Comparison of ENCODE assay signal across 8 cellular contexts in genomic region chr1:167554028-167554779, GRCh38. TPM values are rescaled to one million over a fixed set of nuclear protein-coding genes. Genes with fewer than 3 reads are reported as not detected.
DNase-seq lines count a peak whose midpoint lies in the region; ATAC-seq and TF ChIP-seq lines count a peak whose summit lies in the region.

No MANE protein-coding gene starts in this region.

- no peak for TF ChIP-seq POLR2A in thyroid gland (IDR thresholded peaks at IDR 0.05)

- peak overlapping the region; percentile 93 for H2AFZ ChIP-seq in ACC112 (ENCODE audit: low read length, unreplicated experiment)

- TF ChIP-seq CTCF in left lung (IDR thresholded peaks at IDR 0.05) (no peak), thyroid gland (IDR thresholded peaks at IDR 0.05) (no peak)

- DNase-seq in left lung (no peak), thyroid gland (peak in 1 of 2 donors; percentile 19), DMS79 treated with DMSO at 0.1 percent for 48 hours (lab: John Stamatoyannopoulos, UW) (no peak)

- no peak overlapping the region for H3K27ac Mint-ChIP-seq in activated T-helper 17 cell treated with anti-CD3 and anti-CD28 coated beads, Interleukin-2, amount 50 U/mL, for 72 hours

- 17 to 18% methylated on average over 15 of the region's 15 CpGs for WGBS in thyroid gland, 2 donors

- no peaks in the 10 kb centered on the region for H3K79me2 ChIP-seq in ACC112 (ENCODE audit: control insufficient read depth, insufficient read depth, low read length, unreplicated experiment)

- H3K4me3 ChIP-seq in ACC112 (ENCODE audit: low read depth, low read length) (peak overlapping the region; percentile 82), left lung (peak overlapping the region; percentile 81 to 82), thyroid gland (replicated peaks in 1 of 3) (peak overlapping the region in 2 of 3 donors; percentile 71 to 93)

- peaks cover 7% of the 10 kb centered on the region for H3K4me1 Mint-ChIP-seq in activated T-helper 17 cell treated with anti-CD3 and anti-CD28 coated beads, Interleukin-2, amount 50 U/mL, for 72 hours

- no peak overlapping the region for H3K27ac ChIP-seq in ACC112 (ENCODE audit: low read depth, low read length)
- peak overlapping the region; percentile 88 to 89 for H3K27ac ChIP-seq in left lung
- H3K27ac ChIP-seq in thyroid gland = peak overlapping the region; percentile 91 to 99 (median 96)

- ATAC-seq in GM19025 (IDR thresholded peaks at IDR 0.05; ENCODE audit: low read depth, unreplicated experiment) (peak; percentile 17), HG03354 (IDR thresholded peaks at IDR 0.05; ENCODE audit: poor library complexity, severe bottlenecking, unreplicated experiment) (peak; percentile 22), left lung (no peak), HG03521 (IDR thresholded peaks at IDR 0.05; ENCODE audit: unreplicated experiment) (no peak)
- ATAC-seq in activated T-helper 17 cell treated with anti-CD3 and anti-CD28 coated beads, Interleukin-2, amount 50 U/mL, for 72 hours (replicated peaks) = peak; percentile 17

- peak overlapping the region; percentile 87 for H3K4me3 Mint-ChIP-seq in activated T-helper 17 cell treated with anti-CD3 and anti-CD28 coated beads, Interleukin-2, amount 50 U/mL, for 72 hours

- no peaks in the 10 kb centered on the region for H3K36me3 ChIP-seq in ACC112 (ENCODE audit: insufficient read depth, low read length)
- H3K36me3 ChIP-seq in left lung = no peaks in the 10 kb centered on the region
- H3K36me3 ChIP-seq in thyroid gland = no peaks in the 10 kb centered on the region

- no peaks in the 10 kb centered on the region for H3K27me3 Mint-ChIP-seq in activated T-helper 17 cell treated with anti-CD3 and anti-CD28 coated beads, Interleukin-2, amount 50 U/mL, for 72 hours

- H3K4me1 ChIP-seq in ACC112 (ENCODE audit: control insufficient read depth, insufficient read depth, low read length, unreplicated experiment) (no peaks in the 10 kb centered on the region), left lung (peaks cover 0 to 61% of the 10 kb centered on the region in 2 donors), thyroid gland (peaks cover 20 to 34% of the 10 kb centered on the region in 2 donors)

- no peaks in the 10 kb centered on the region for H3K36me3 Mint-ChIP-seq in activated T-helper 17 cell treated with anti-CD3 and anti-CD28 coated beads, Interleukin-2, amount 50 U/mL, for 72 hours (ENCODE audit: low read depth)

- H3K9me3 Mint-ChIP-seq in activated T-helper 17 cell treated with anti-CD3 and anti-CD28 coated beads, Interleukin-2, amount 50 U/mL, for 72 hours = no peaks in the 10 kb centered on the region

- intact Hi-C loops in left lung (cut with DNase I) (no loop called here), thyroid gland (cut with DNase I) (no loop called here)

- H3K9me3 ChIP-seq in left lung = no peaks in the 10 kb centered on the region
- no peaks in the 10 kb centered on the region for H3K9me3 ChIP-seq in thyroid gland

- H3K27me3 ChIP-seq in ACC112 (ENCODE audit: insufficient read depth, low read length) (no peaks in the 10 kb centered on the region), left lung (no peaks in the 10 kb centered on the region), thyroid gland (no peaks in the 10 kb centered on the region)

RNA-seq across cellular contexts. Expression of gene CREG1, which starts 0.6 kb away (rescaled TPM):
- total RNA-seq in activated T-helper 17 cell treated with anti-CD3 and anti-CD28 coated beads, Interleukin-2, amount 50 U/mL, for 72 hours = 10 to 100 TPM; 10.8 to 13.2 TPM
- total RNA-seq in left lung = 100 to 1,000 TPM; 132 to 157 TPM
- total RNA-seq in thyroid gland = 100 to 1,000 TPM; 285 to 347 (median 327) TPM

RNA-seq across cellular contexts. Expression of gene CD247, which starts 35.9 kb away (rescaled TPM):
- 100 to 1,000 TPM; 168 to 217 TPM for total RNA-seq in activated T-helper 17 cell treated with anti-CD3 and anti-CD28 coated beads, Interleukin-2, amount 50 U/mL, for 72 hours
- total RNA-seq in left lung (1 to 10 TPM; 5.3 to 5.6 TPM), thyroid gland (1 to 10 TPM; 1.3 to 3.1 (median 1.4) TPM)

Comparison
In these comparisons a context has a peak if more than half of its experiments do, and no peak if none do; other contexts are left out.
1. ATAC-seq: peak in GM19025 (single experiment), HG03354 (single experiment) and activated T-helper 17 cell treated with anti-CD3 and anti-CD28 coated beads, Interleukin-2, amount 50 U/mL, for 72 hours (single experiment); none in left lung (single experiment) and HG03521 (single experiment).
2. RNA of gene CREG1, which starts 0.6 kb away (total RNA-seq): 285 to 347 TPM in thyroid gland and 132 to 157 TPM in left lung; 10.8 to 13.2 TPM in activated T-helper 17 cell treated with anti-CD3 and anti-CD28 coated beads, Interleukin-2, amount 50 U/mL, for 72 hours; every median in the first group is over 4 times any median in the second.
3. RNA of gene CD247, which starts 35.9 kb away (total RNA-seq): 168 to 217 TPM in activated T-helper 17 cell treated with anti-CD3 and anti-CD28 coated beads, Interleukin-2, amount 50 U/mL, for 72 hours; 5.3 to 5.6 TPM in left lung and 1.3 to 3.1 TPM in thyroid gland; every median in the first group is over 10 times any median in the second.
4. Peak in every context shown above with its lines, with median percentiles within 50 percentile points of each other: H3K4me3 ChIP-seq.